Comparison of ENCODE assay signal across 9 cellular contexts in the genomic region with DNA sequence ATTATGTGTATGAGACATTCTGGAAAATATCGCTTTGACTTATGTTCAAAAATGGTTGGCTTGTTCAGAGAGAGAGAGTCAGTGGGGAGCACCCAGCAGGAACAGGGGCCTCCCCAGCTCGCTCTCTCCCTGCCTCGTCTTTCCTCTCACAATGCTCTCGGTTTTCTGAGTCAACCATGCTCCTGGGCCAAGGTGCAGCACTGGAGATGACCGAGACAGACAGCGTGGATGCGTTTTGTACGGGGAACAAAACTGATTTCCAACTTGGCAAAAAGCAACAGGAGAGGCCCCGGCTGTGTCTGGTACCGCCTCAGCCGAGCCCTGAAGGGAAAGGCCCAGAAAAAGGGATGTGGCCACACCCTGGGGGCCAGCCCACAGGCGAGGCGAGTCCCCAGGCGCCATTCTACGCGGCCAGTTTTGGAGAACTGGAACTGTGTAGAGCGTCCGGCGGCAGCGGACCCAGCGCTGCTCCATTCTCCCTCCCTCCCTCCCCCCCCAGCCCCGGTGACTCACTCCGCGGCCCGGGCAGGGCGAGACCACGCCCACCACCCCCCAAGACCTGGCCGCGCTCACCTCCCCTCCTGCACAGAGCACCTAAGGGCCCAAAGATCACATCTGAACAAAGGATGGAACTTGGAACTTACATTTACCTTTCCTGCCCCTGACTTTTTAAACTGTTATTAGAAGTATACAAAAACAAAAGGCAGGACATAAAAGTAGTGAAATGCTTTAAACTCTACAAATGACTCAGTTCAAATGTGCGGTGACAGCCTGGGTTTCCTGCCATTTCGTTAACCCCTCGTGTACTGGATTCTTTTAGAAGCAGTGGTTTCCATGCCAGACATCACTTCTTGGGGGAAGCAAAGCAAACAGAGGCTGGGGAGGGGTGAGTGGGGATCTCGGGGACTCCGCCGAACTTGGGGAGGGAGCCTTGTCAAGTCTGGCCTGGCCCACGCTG. TPM values are rescaled to one million over a fixed set of nuclear protein-coding genes. Genes with fewer than 3 reads are reported as not detected.
A peak's percentile ranks its signal among the peaks of the same experiment; 100 is the strongest.
DNase-seq lines count a peak whose midpoint lies in the region; ATAC-seq lines count a peak whose summit lies in the region.
"Had no signal": no experiment of that assay in that cellular context is flagged by ENCODE, and none has a peak within 500 bp of the region (broad histone marks: within the 10 kb centered on the region; RNA-seq: fewer than 3 reads in every experiment).

No MANE protein-coding gene starts in this region.

- ATAC-seq in GM19328 (IDR thresholded peaks at IDR 0.05; ENCODE audit: unreplicated experiment) (peak; percentile 58), HG03354 (IDR thresholded peaks at IDR 0.05; ENCODE audit: poor library complexity, severe bottlenecking, unreplicated experiment) (peak; percentile 88), left lobe of liver (peak; percentile 70)
- peak; percentile 61 for ATAC-seq in central memory CD8-positive, alpha-beta T cell (replicated peaks; ENCODE audit: extremely low read depth, poor library complexity, severe bottlenecking)

- H3K27ac Mint-ChIP-seq in central memory CD8-positive, alpha-beta T cell (ENCODE audit: low read depth) = peak overlapping the region; percentile 91

- peaks cover 4% of the 10 kb centered on the region for H3K36me3 Mint-ChIP-seq in central memory CD8-positive, alpha-beta T cell (ENCODE audit: insufficient read depth)

- peak overlapping the region; percentile 82 for H3K4me3 Mint-ChIP-seq in central memory CD8-positive, alpha-beta T cell

- DNase-seq in UCSD-AML1 (lab: John Stamatoyannopoulos, UW; ENCODE audit: unreplicated experiment) (peak; percentile 87), left lobe of liver (ENCODE audit: low spot score) (no peak), NCI-H2227 (lab: John Stamatoyannopoulos, UW; ENCODE audit: unreplicated experiment) (no peak), GF-D8 (lab: John Stamatoyannopoulos, UW) (no peak)
- DNase-seq in central memory CD8-positive, alpha-beta T cell (ENCODE audit: low spot score in 2 of 2) = peak in 1 of 2 donors; percentile 34
- peak in 2 of 3 experiments; percentile 58 to 73 for DNase-seq in stimulated activated CD4-positive, alpha-beta T cell treated with anti-CD3 and anti-CD28 coated beads, TNF-alpha, amount 100 ng/mL, for 24 hours (ENCODE audit: low read depth in 3 of 3)

- H3K9me3 Mint-ChIP-seq in central memory CD8-positive, alpha-beta T cell = no peaks in the 10 kb centered on the region

- no peaks in the 10 kb centered on the region for H3K27me3 Mint-ChIP-seq in central memory CD8-positive, alpha-beta T cell

- peaks cover 60% of the 10 kb centered on the region for H3K4me1 Mint-ChIP-seq in central memory CD8-positive, alpha-beta T cell

RNA-seq across cellular contexts. Expression of a gene that starts 12.7 kb away (rescaled TPM):
- total RNA-seq in left lobe of liver = 0.50 TPM
- total RNA-seq: lung microvascular endothelial cell had no signal

Comparison
In these comparisons a context has a peak if more than half of its experiments do, and no peak if none do; other contexts are left out.
1. DNase-seq: peak in UCSD-AML1 (single experiment) and stimulated activated CD4-positive, alpha-beta T cell treated with anti-CD3 and anti-CD28 coated beads, TNF-alpha, amount 100 ng/mL, for 24 hours (2 of 3); none in left lobe of liver (single experiment), NCI-H2227 (single experiment) and GF-D8 (single experiment).
2. Peak in every context shown above with its lines, with median percentiles within 50 percentile points of each other: ATAC-seq.